In genomic region chr7:130363156-130363847, GRCh38 we compare ENCODE assay signal across 9 cellular contexts. TPM values are rescaled to one million over a fixed set of nuclear protein-coding genes. Genes with fewer than 3 reads are reported as not detected.
DNase-seq lines count a peak whose midpoint lies in the region; ATAC-seq and TF ChIP-seq lines count a peak whose summit lies in the region.
"Had no signal": no experiment of that assay in that cellular context is flagged by ENCODE, and none has a peak within 500 bp of the region (broad histone marks: within the 10 kb centered on the region; RNA-seq: fewer than 3 reads in every experiment).

No MANE protein-coding gene starts in this region.

- peaks cover 5% of the 10 kb centered on the region for H3K36me3 Mint-ChIP-seq in osteocyte (ENCODE audit: unreplicated experiment)

- peak; percentile 15 for DNase-seq in COLO668 (lab: John Stamatoyannopoulos, UW; ENCODE audit: unreplicated experiment)
- DNase-seq in astrocyte of the spinal cord (ENCODE audit: low read depth, low spot score): peak; percentile 96
- DNase-seq in osteocyte (ENCODE audit: extremely low spot score, unreplicated experiment): no peak
- no peak for DNase-seq in BE2C
- no peak for DNase-seq in amygdala (lab: John Stamatoyannopoulos, UW)
- DNase-seq in Kasumi-1 (lab: John Stamatoyannopoulos, UW): no peak

- peaks cover 35% of the 10 kb centered on the region for H3K4me1 Mint-ChIP-seq in osteocyte (ENCODE audit: unreplicated experiment)
- H3K4me1 Mint-ChIP-seq: memory B cell had no signal

- H3K9me3 Mint-ChIP-seq in osteocyte (ENCODE audit: unreplicated experiment): peaks cover 15% of the 10 kb centered on the region

- H3K36me3 ChIP-seq in BE2C: no peaks in the 10 kb centered on the region

- no peaks in the 10 kb centered on the region for H3K9me3 ChIP-seq in BE2C

- H3K27ac Mint-ChIP-seq in osteocyte (ENCODE audit: unreplicated experiment): peak overlapping the region; percentile 74
- H3K27ac Mint-ChIP-seq: memory B cell had no signal

- H3K4me3 ChIP-seq in astrocyte of the spinal cord (ENCODE audit: low read depth, low read length) (no peak overlapping the region), BE2C (ENCODE audit: low read depth, low read length) (no peak overlapping the region)

- H3K27me3 Mint-ChIP-seq in osteocyte (ENCODE audit: unreplicated experiment): no peaks in the 10 kb centered on the region
- H3K27me3 Mint-ChIP-seq: memory B cell had no signal

- no peak for TF ChIP-seq CTCF in astrocyte of the spinal cord (IDR thresholded peaks at IDR 0.05; ENCODE audit: low read depth, low read length)
- no peak for TF ChIP-seq CTCF in osteocyte (IDR thresholded peaks at IDR 0.05)
- TF ChIP-seq CTCF in BE2C (IDR thresholded peaks at IDR 0.05; ENCODE audit: low read depth, low read length): no peak

- H3K27me3 ChIP-seq in BE2C: no peaks in the 10 kb centered on the region

- ATAC-seq in HG02610 (IDR thresholded peaks at IDR 0.05; ENCODE audit: unreplicated experiment) (peak; percentile 66), GM21360 (IDR thresholded peaks at IDR 0.05; ENCODE audit: unreplicated experiment) (no peak)

- in situ Hi-C loops in astrocyte of the spinal cord (cut with HindIII; ENCODE audit: low sequenced_read_pairs): no loop called here

- H3K4me1 ChIP-seq in BE2C: peaks cover 18% of the 10 kb centered on the region

- H3K4me3 Mint-ChIP-seq in osteocyte (ENCODE audit: unreplicated experiment): no peak overlapping the region
- H3K4me3 Mint-ChIP-seq: memory B cell had no signal

RNA-seq across cellular contexts. Expression of gene CPA1, which starts 17.0 kb away (rescaled TPM):
- total RNA-seq in osteocyte: not detected in 2 replicates
- 0.68 TPM for polyA plus RNA-seq in BE2C (2012; ENCODE audit: insufficient read depth, insufficient read length, low read depth)

RNA-seq across cellular contexts. Expression of gene CPA5, which starts 18.7 kb away (rescaled TPM):
- 0.51 TPM in 1 of 2 replicates, not detected in the other for total RNA-seq in osteocyte
- not detected for polyA plus RNA-seq in BE2C (2012; ENCODE audit: insufficient read depth, insufficient read length, low read depth)

Comparison
In these comparisons a context has a peak if more than half of its experiments do, and no peak if none do; other contexts are left out.
1. DNase-seq: peak in COLO668 (single experiment) and astrocyte of the spinal cord (single experiment); none in osteocyte (single experiment), BE2C (single experiment), amygdala (0 of 56) and Kasumi-1 (0 of 2).